Comparison of ENCODE assay signal across 17 cellular contexts in the genomic region with DNA sequence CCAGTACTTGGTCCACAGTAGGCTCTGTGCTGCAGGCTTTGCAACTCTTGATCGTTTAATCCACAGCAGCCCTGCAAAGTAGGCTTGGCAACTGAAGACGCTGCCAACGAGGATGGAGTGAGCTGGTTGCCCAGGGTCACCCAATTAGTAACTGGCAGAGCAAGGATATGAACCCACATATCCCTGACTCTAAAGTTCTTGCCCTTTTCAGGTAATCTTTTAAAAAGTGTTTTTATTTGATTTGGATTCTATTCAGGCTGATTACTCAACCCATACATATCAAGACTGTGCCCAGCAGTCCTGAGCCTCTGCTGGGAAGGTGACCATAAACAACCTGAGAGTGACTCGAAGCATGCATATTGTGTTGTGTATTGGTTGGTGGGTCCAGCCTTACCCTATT. TPM values are rescaled to one million over a fixed set of nuclear protein-coding genes. Genes with fewer than 3 reads are reported as not detected.
DNase-seq lines count a peak whose midpoint lies in the region; ATAC-seq and TF ChIP-seq lines count a peak whose summit lies in the region.
"Had no signal": no experiment of that assay in that cellular context is flagged by ENCODE, and none has a peak within 500 bp of the region (broad histone marks: within the 10 kb centered on the region; RNA-seq: fewer than 3 reads in every experiment).

No MANE protein-coding gene starts in this region.

- H3K4me3 ChIP-seq in GM23338: no peak overlapping the region
- no peak overlapping the region for H3K4me3 ChIP-seq in ectodermal cell (ENCODE audit: insufficient read depth, low read depth, low read length)
- H3K4me3 ChIP-seq in neural progenitor cell: peak overlapping the region; percentile 1
- H3K4me3 ChIP-seq in uterus: no peak overlapping the region
- H3K4me3 ChIP-seq: BLaER1 treated with 17β-estradiol and CSF1 and Interleukin-3, amounts not matched to agents 10 nM and 100 nM; skin epidermis had no signal

- H3K4me1 Mint-ChIP-seq in T-helper 1 cell treated with Interleukin-12 subunit alpha and Interleukin-12 subunit beta and Interleukin-4 antibody, amounts not matched to agents 30 μg/mL and 1 μg/mL, for 36 hours (ENCODE audit: low read depth): peaks cover 80% of the 10 kb centered on the region
- H3K4me1 Mint-ChIP-seq in GM23338: peaks cover 64% of the 10 kb centered on the region
- H3K4me1 Mint-ChIP-seq in neural progenitor cell: peaks cover 78% of the 10 kb centered on the region

- no peaks in the 10 kb centered on the region for H3K9me3 Mint-ChIP-seq in T-helper 1 cell treated with Interleukin-12 subunit alpha and Interleukin-12 subunit beta and Interleukin-4 antibody, amounts not matched to agents 30 μg/mL and 1 μg/mL, for 36 hours
- no peaks in the 10 kb centered on the region for H3K9me3 Mint-ChIP-seq in GM23338
- H3K9me3 Mint-ChIP-seq in neural progenitor cell: no peaks in the 10 kb centered on the region

- TF ChIP-seq POLR2A in uterus (IDR thresholded peaks at IDR 0.05): no peak

- no peaks in the 10 kb centered on the region for H3K27me3 Mint-ChIP-seq in T-helper 1 cell treated with Interleukin-12 subunit alpha and Interleukin-12 subunit beta and Interleukin-4 antibody, amounts not matched to agents 30 μg/mL and 1 μg/mL, for 36 hours (ENCODE audit: low read depth)
- H3K27me3 Mint-ChIP-seq in GM23338 (ENCODE audit: insufficient read depth, low read depth, poor library complexity) (no peaks in the 10 kb centered on the region), neural progenitor cell (ENCODE audit: insufficient read depth, low read depth) (no peaks in the 10 kb centered on the region)

- no peaks in the 10 kb centered on the region for H3F3A ChIP-seq in GM23338 (replicated peaks; ENCODE audit: low read depth)
- H3F3A ChIP-seq in neural progenitor cell (ENCODE audit: low read depth): peaks cover 57% of the 10 kb centered on the region

- H3K4me3 Mint-ChIP-seq in T-helper 1 cell treated with Interleukin-12 subunit alpha and Interleukin-12 subunit beta and Interleukin-4 antibody, amounts not matched to agents 30 μg/mL and 1 μg/mL, for 36 hours: no peak overlapping the region
- H3K4me3 Mint-ChIP-seq in GM23338: no peak overlapping the region
- no peak overlapping the region for H3K4me3 Mint-ChIP-seq in neural progenitor cell

- ATAC-seq in GM23338: peak; percentile 19; the same call in 2 of the 3 replicates
- no peak for ATAC-seq in GM18498 (IDR thresholded peaks at IDR 0.05; ENCODE audit: unreplicated experiment)
- ATAC-seq: Panc1 had no signal

- no peak overlapping the region for H3K9ac ChIP-seq in neural progenitor cell
- H3K9ac ChIP-seq: BLaER1 treated with 17β-estradiol and CSF1 and Interleukin-3, amounts not matched to agents 10 nM and 100 nM had no signal

- H3K27ac ChIP-seq in GM23338 (ENCODE audit: low read depth) (no peak overlapping the region), ectodermal cell (ENCODE audit: insufficient read depth, low read depth, low read length, poor library complexity, severe bottlenecking) (peak overlapping the region; percentile 65), neural progenitor cell (peak overlapping the region; percentile 98), uterus (peak overlapping the region in 1 of 2 donors; percentile 66)
- H3K27ac ChIP-seq: 22Rv1; BLaER1 treated with 17β-estradiol and CSF1 and Interleukin-3, amounts not matched to agents 10 nM and 100 nM; skin epidermis; WERI-Rb-1 had no signal

- peaks cover 35% of the 10 kb centered on the region for H3K36me3 Mint-ChIP-seq in T-helper 1 cell treated with Interleukin-12 subunit alpha and Interleukin-12 subunit beta and Interleukin-4 antibody, amounts not matched to agents 30 μg/mL and 1 μg/mL, for 36 hours (ENCODE audit: low read depth)
- H3K36me3 Mint-ChIP-seq in GM23338 (ENCODE audit: low read depth): no peaks in the 10 kb centered on the region
- H3K36me3 Mint-ChIP-seq in neural progenitor cell: peaks cover 6% of the 10 kb centered on the region

- H3K36me3 ChIP-seq in GM23338 (ENCODE audit: insufficient read depth) (no peaks in the 10 kb centered on the region), ectodermal cell (ENCODE audit: control insufficient read depth, insufficient read depth, low read length) (no peaks in the 10 kb centered on the region), neural progenitor cell (no peaks in the 10 kb centered on the region), uterus (no peaks in the 10 kb centered on the region)
- H3K36me3 ChIP-seq: WERI-Rb-1 had no signal

- intact Hi-C loops in uterus (cut with DNase I; ENCODE audit: low total_unique reads): no loop called here

- TF ChIP-seq CTCF in GM23338 (conservative IDR thresholded peaks at IDR 0.05; ENCODE audit: low read depth in 2 of 2) (no peak), neural progenitor cell (IDR thresholded peaks at IDR 0.05) (no peak), uterus (IDR thresholded peaks at IDR 0.05) (no peak)

- H3K27ac Mint-ChIP-seq in T-helper 1 cell treated with Interleukin-12 subunit alpha and Interleukin-12 subunit beta and Interleukin-4 antibody, amounts not matched to agents 30 μg/mL and 1 μg/mL, for 36 hours: peak overlapping the region; percentile 58
- H3K27ac Mint-ChIP-seq in GM23338 (no peak overlapping the region), neural progenitor cell (peak overlapping the region; percentile 89)

- peak overlapping the region; percentile 49; the same call in 1 of the 2 replicates for H3K4me2 ChIP-seq in GM23338
- peak overlapping the region; percentile 91 for H3K4me2 ChIP-seq in neural progenitor cell

- no peaks in the 10 kb centered on the region for H3K9me2 ChIP-seq in GM23338 (ENCODE audit: insufficient read depth)

- peaks cover 56% of the 10 kb centered on the region for H3K4me1 ChIP-seq in GM23338 (ENCODE audit: insufficient read depth)
- H3K4me1 ChIP-seq in ectodermal cell (ENCODE audit: control insufficient read depth, insufficient read depth, low read length): peaks cover 69% of the 10 kb centered on the region
- peaks cover 90% of the 10 kb centered on the region for H3K4me1 ChIP-seq in neural progenitor cell
- H3K4me1 ChIP-seq in uterus: peaks cover 9 to 15% of the 10 kb centered on the region in 2 donors

- no peaks in the 10 kb centered on the region for H3K27me3 ChIP-seq in GM23338 (ENCODE audit: insufficient read depth)
- no peaks in the 10 kb centered on the region for H3K27me3 ChIP-seq in ectodermal cell (ENCODE audit: control insufficient read depth, insufficient read depth, low read length, poor library complexity, severe bottlenecking)
- H3K27me3 ChIP-seq in neural progenitor cell: no peaks in the 10 kb centered on the region
- H3K27me3 ChIP-seq in uterus: no peaks in the 10 kb centered on the region
- H3K27me3 ChIP-seq: BLaER1 treated with 17β-estradiol and CSF1 and Interleukin-3, amounts not matched to agents 10 nM and 100 nM had no signal

- H4K20me1 ChIP-seq in GM23338 (replicated peaks; ENCODE audit: insufficient read depth) (no peaks in the 10 kb centered on the region), neural progenitor cell (ENCODE audit: low read depth) (no peaks in the 10 kb centered on the region)

- H2AFZ ChIP-seq in GM23338: no peak overlapping the region
- H2AFZ ChIP-seq in neural progenitor cell (replicated peaks): no peak overlapping the region

- DNase-seq in T-helper 1 cell (no peak), GM23338 (ENCODE audit: low spot score) (no peak), neural progenitor cell (ENCODE audit: low spot score) (no peak), uterus (no peak), pons (ENCODE audit: low spot score) (no peak)
- DNase-seq: DND-41; NCI-H2081 treated with DMSO at 0.1 percent for 48 hours; NCI-H526 treated with DMSO at 0.1 percent for 48 hours; stimulated activated naive CD4-positive, alpha-beta T cell; WERI-Rb-1 had no signal

- WGBS in ectodermal cell, 2 experiments: 81 to 84% methylated on average over 4 of the region's 4 CpGs

- H3K9me3 ChIP-seq in ectodermal cell (ENCODE audit: control insufficient read depth, low read length): no peaks in the 10 kb centered on the region
- no peaks in the 10 kb centered on the region for H3K9me3 ChIP-seq in neural progenitor cell (ENCODE audit: low read depth)
- H3K9me3 ChIP-seq in uterus: no peaks in the 10 kb centered on the region
- H3K9me3 ChIP-seq: BLaER1 treated with 17β-estradiol and CSF1 and Interleukin-3, amounts not matched to agents 10 nM and 100 nM had no signal

- H3K79me2 ChIP-seq in GM23338 (replicated peaks; ENCODE audit: insufficient read depth) (peaks cover 39% of the 10 kb centered on the region), neural progenitor cell (ENCODE audit: low read depth) (peaks cover 82% of the 10 kb centered on the region)

TF ChIP-seq in GM23338, 12 proteins besides CTCF, POLR2A, EP300 and RAD21 (continues in another document):
- TF ChIP-seq STAT1 (IDR thresholded peaks at IDR 0.05; ENCODE audit: unreplicated experiment) (no peak), POLR2AphosphoS5 (IDR thresholded peaks at IDR 0.05; ENCODE audit: low read depth) (no peak), ZNF114 (CRISPR knock-in tag; IDR thresholded peaks at IDR 0.05) (no peak), NANOG (IDR thresholded peaks at IDR 0.05; ENCODE audit: borderline replicate concordance) (no peak), CREB1 (CRISPR knock-in tag; IDR thresholded peaks at IDR 0.05; ENCODE audit: low read depth) (no peak)

RNA-seq across cellular contexts. Expression of a gene that starts 50.3 kb away (rescaled TPM):
- total RNA-seq in GM23338 (2014; rRNA removed; shearing (Covaris generic)): 98.1 and 108 TPM in 2 replicates
- polyA plus RNA-seq in GM23338 (2016; fragmentation: Nextera tagmentation; extraction: Ambion mirVana): 195 and 205 TPM in 2 replicates
- 108 TPM for polyA plus RNA-seq in ectodermal cell (2013, experiment 1 of 4)
- 107 TPM for polyA plus RNA-seq in ectodermal cell (2013, experiment 2 of 4)
- polyA plus RNA-seq in ectodermal cell (2013, experiment 3 of 4): 93.8 TPM
- polyA plus RNA-seq in ectodermal cell (2013, experiment 4 of 4): 112 TPM
- 103 and 141 TPM in 2 replicates for total RNA-seq in neural progenitor cell (ENCODE audit: low replicate concordance)
- 10 to 100 TPM; 49.2 to 72.1 (median 65.0) TPM for total RNA-seq in uterus
